1 cellular context compared by ENCODE assay signal in the genomic region with DNA sequence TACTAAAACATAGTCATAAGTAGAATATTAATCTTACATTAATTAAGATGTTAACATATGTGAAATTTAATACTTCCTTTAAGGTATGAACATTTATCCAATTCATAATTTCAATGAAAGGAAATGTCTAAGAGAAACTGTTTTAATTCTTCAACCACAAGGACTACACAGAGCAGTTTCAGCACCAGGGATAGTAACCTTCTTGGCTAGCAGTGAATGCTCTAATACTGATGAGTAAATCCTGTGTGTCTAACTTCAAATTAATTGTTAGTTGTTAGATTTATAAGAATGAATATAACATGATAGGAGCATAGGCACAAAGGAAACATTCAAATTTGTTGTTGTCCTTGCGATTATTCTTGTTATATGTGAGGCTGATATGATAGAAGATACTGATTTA.
TF ChIP-seq lines count a peak whose summit lies in the region.

No MANE protein-coding gene starts in this region.

TF ChIP-seq in HepG2, 621 proteins besides CTCF, POLR2A, EP300 and RAD21 (continued from another document):
- TF ChIP-seq, protein P1, sequence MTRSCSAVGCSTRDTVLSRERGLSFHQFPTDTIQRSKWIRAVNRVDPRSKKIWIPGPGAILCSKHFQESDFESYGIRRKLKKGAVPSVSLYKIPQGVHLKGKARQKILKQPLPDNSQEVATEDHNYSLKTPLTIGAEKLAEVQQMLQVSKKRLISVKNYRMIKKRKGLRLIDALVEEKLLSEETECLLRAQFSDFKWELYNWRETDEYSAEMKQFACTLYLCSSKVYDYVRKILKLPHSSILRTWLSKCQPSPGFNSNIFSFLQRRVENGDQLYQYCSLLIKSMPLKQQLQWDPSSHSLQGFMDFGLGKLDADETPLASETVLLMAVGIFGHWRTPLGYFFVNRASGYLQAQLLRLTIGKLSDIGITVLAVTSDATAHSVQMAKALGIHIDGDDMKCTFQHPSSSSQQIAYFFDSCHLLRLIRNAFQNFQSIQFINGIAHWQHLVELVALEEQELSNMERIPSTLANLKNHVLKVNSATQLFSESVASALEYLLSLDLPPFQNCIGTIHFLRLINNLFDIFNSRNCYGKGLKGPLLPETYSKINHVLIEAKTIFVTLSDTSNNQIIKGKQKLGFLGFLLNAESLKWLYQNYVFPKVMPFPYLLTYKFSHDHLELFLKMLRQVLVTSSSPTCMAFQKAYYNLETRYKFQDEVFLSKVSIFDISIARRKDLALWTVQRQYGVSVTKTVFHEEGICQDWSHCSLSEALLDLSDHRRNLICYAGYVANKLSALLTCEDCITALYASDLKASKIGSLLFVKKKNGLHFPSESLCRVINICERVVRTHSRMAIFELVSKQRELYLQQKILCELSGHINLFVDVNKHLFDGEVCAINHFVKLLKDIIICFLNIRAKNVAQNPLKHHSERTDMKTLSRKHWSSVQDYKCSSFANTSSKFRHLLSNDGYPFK (CRISPR knock-in tag; IDR thresholded peaks at IDR 0.05; ENCODE audit: borderline replicate concordance): no peak
- TF ChIP-seq TBX3 (IDR thresholded peaks at IDR 0.05; ENCODE audit: borderline replicate concordance): no peak
